Comparison of ENCODE assay signal across 10 cellular contexts in genomic region chr7:41698726-41699125, GRCh38. TPM values are rescaled to one million over a fixed set of nuclear protein-coding genes. Genes with fewer than 3 reads are reported as not detected.
DNase-seq lines count a peak whose midpoint lies in the region; ATAC-seq, FAIRE-seq and TF ChIP-seq lines count a peak whose summit lies in the region.
"Had no signal": no experiment of that assay in that cellular context is flagged by ENCODE, and none has a peak within 500 bp of the region (broad histone marks: within the 10 kb centered on the region; RNA-seq: fewer than 3 reads in every experiment).

No MANE protein-coding gene starts in this region.

- FAIRE-seq in urothelium cell line (lab: Jason Lieb, UNC), result peak; percentile 67
- FAIRE-seq: A204.1 had no signal

- H3K4me3 ChIP-seq in heart left ventricle (peak overlapping the region in 10 of 12 donors; percentile 4 to 68 (median 52)), lower lobe of right lung (peak overlapping the region; percentile 46)

- WGBS in heart left ventricle, 4 donors, result 45 to 52% (median 51%) methylated on average over 4 of the region's 4 CpGs

- no peaks in the 10 kb centered on the region for H3K9me3 ChIP-seq in heart left ventricle
- no peaks in the 10 kb centered on the region for H3K9me3 ChIP-seq in lower lobe of right lung

- peaks cover 6% of the 10 kb centered on the region for H3K27me3 Mint-ChIP-seq in endothelial cell (ENCODE audit: unreplicated experiment)

- H3K27ac Mint-ChIP-seq in endothelial cell (ENCODE audit: unreplicated experiment), result no peak overlapping the region
- H3K27ac Mint-ChIP-seq: progenitor cell of endocrine pancreas had no signal

- no peaks in the 10 kb centered on the region for H3K36me3 Mint-ChIP-seq in endothelial cell (ENCODE audit: low read depth, unreplicated experiment)

- H3K27me3 ChIP-seq in heart left ventricle (peaks cover 0 to 10% (median 0%) of the 10 kb centered on the region in 9 donors), lower lobe of right lung (ENCODE audit: low read depth) (peaks cover 15% of the 10 kb centered on the region)

- TF ChIP-seq CTCF in heart left ventricle (IDR thresholded peaks at IDR 0.05) (no peak), lower lobe of right lung (IDR thresholded peaks at IDR 0.05) (no peak), endothelial cell (IDR thresholded peaks at IDR 0.05; ENCODE audit: unreplicated experiment) (no peak)

- H3K36me3 ChIP-seq in heart left ventricle, result no peaks in the 10 kb centered on the region
- H3K36me3 ChIP-seq in lower lobe of right lung, result no peaks in the 10 kb centered on the region

- no peak for ATAC-seq in heart left ventricle
- ATAC-seq in Right ventricle myocardium superior (ENCODE audit: poor library complexity), result no peak
- ATAC-seq in lower lobe of right lung, result no peak

- H3K4me3 Mint-ChIP-seq in endothelial cell (ENCODE audit: unreplicated experiment), result no peak overlapping the region

- peaks cover 13% of the 10 kb centered on the region for H3K4me1 Mint-ChIP-seq in endothelial cell (ENCODE audit: unreplicated experiment)

- intact Hi-C loops in heart left ventricle (cut with DNase I), result loop anchor here in 6 of 10 donors (5.0 to 10.0 kb wide), 5 partner anchors 71 to 656 kb away; no protein-coding TSS in a partner anchor
- intact Hi-C loops in Right ventricle myocardium superior (cut with DNase I), result loop anchor here (10.0 kb wide), 1 partner anchor 1374 kb away; no protein-coding TSS in a partner anchor
- intact Hi-C loops in lower lobe of right lung (cut with DNase I), result no loop called here

- H3K9me3 Mint-ChIP-seq in endothelial cell (ENCODE audit: unreplicated experiment), result no peaks in the 10 kb centered on the region

- TF ChIP-seq POLR2A in heart left ventricle (IDR thresholded peaks at IDR 0.05), result no peak

- H3K27ac ChIP-seq in heart left ventricle, result peak overlapping the region in 7 of 12 donors; percentile 51 to 90 (median 69)
- no peak overlapping the region for H3K27ac ChIP-seq in lower lobe of right lung

- H3K4me1 ChIP-seq in heart left ventricle (peaks cover 0 to 30% (median 7%) of the 10 kb centered on the region in 12 donors), lower lobe of right lung (peaks cover 10% of the 10 kb centered on the region)

- peak in 1 of 5 donors; percentile 26 for DNase-seq in heart left ventricle
- no peak for DNase-seq in Right ventricle myocardium superior
- peak; percentile 55 for DNase-seq in dermis blood vessel endothelial cell
- no peak for DNase-seq in lower lobe of right lung
- no peak for DNase-seq in urothelium cell line (ENCODE audit: low spot score)
- no peak for DNase-seq in endothelial cell (ENCODE audit: low spot score)
- no peak for DNase-seq in 8988T
- DNase-seq in hypothalamus (lab: John Stamatoyannopoulos, UW), result no peak

RNA-seq across cellular contexts. Expression of gene INHBA, which starts 4.2 kb away (rescaled TPM):
- 1 to 10 TPM in 5 of 9 donors, under 1 TPM in 4; 0.19 to 7.5 (median 1.6) TPM for total RNA-seq in heart left ventricle
- 1 to 10 TPM in 1 of 2 donors, under 1 TPM in 1; 0.39 to 2.8 TPM for polyA plus RNA-seq in heart left ventricle
- 1.9 TPM for total RNA-seq in Right ventricle myocardium superior
- 0.60 and 1.0 TPM in 2 replicates for total RNA-seq in dermis blood vessel endothelial cell
- total RNA-seq in lower lobe of right lung, result 81.2 TPM
- 0.08 TPM for total RNA-seq in endothelial cell (ENCODE audit: unreplicated experiment)
